ENCODE assay signal across 18 cellular contexts in genomic region chr9:27212191-27212590, GRCh38.
"Had no signal": no experiment of that assay in that cellular context is flagged by ENCODE, and none has a peak within 500 bp of the region (broad histone marks: within the 10 kb centered on the region; RNA-seq: fewer than 3 reads in every experiment).

No MANE protein-coding gene starts in this region.

- DNase-seq: activated CD4-positive, alpha-beta T cell treated with anti-CD3 and anti-CD28 coated beads for 1 hour; activated naive CD4-positive, alpha-beta T cell; activated T-cell treated with anti-CD3 and anti-CD28 coated beads, Interleukin-2, amount 50 U/mL, for 1 hour; body of pancreas; hypothalamus; naive thymus-derived CD8-positive, alpha-beta T cell; retina; sigmoid colon; stimulated activated CD4-positive, alpha-beta T cell treated with anti-CD3 and anti-CD28 coated beads, Interleukin-2, amount 100 ng/mL, for 48 hours; stimulated activated CD8-positive, alpha-beta memory T cell treated with anti-CD3 and anti-CD28 coated beads, Interleukin-4, amount 100 ng/mL, for 48 hours; stimulated activated naive B cell treated with anti-CD40 and anti-IgM and Interleukin-4, amounts not matched to agents 10 μg/mL and 1 μg/mL and 100 μg/mL, for 72 hours; transverse colon had no signal

- H3K4me1 Mint-ChIP-seq: naive thymus-derived CD8-positive, alpha-beta T cell; neural progenitor cell; stimulated activated naive B cell treated with anti-CD40 and anti-IgM and Interleukin-4, amounts not matched to agents 10 μg/mL and 1 μg/mL and 100 μg/mL, for 72 hours had no signal

- H3K4me3 ChIP-seq: body of pancreas, lung, neural progenitor cell, sigmoid colon, transverse colon, vagina had no signal

- H3K9me3 ChIP-seq: body of pancreas, sigmoid colon, transverse colon, vagina had no signal

- H3K36me3 Mint-ChIP-seq: activated naive CD8-positive, alpha-beta T cell; naive thymus-derived CD8-positive, alpha-beta T cell; neural progenitor cell; stimulated activated naive B cell treated with anti-CD40 and anti-IgM and Interleukin-4, amounts not matched to agents 10 μg/mL and 1 μg/mL and 100 μg/mL, for 72 hours had no signal

- H3K27ac Mint-ChIP-seq: activated naive CD8-positive, alpha-beta T cell; activated T-helper 2 cell treated with anti-CD3 and anti-CD28 coated beads, Interferon-gamma antibody, Interleukin-2, Interleukin-4, amounts not matched to agents 10 μg/mL and 5 μg/mL and 100 μg/mL, durations not matched to agents 14 hours and 24 hours and 36 hours; naive thymus-derived CD8-positive, alpha-beta T cell; neural progenitor cell; stimulated activated naive B cell treated with anti-CD40 and anti-IgM and Interleukin-4, amounts not matched to agents 10 μg/mL and 1 μg/mL and 100 μg/mL, for 72 hours had no signal

- H3K27me3 ChIP-seq: body of pancreas, neural progenitor cell, sigmoid colon, transverse colon, vagina had no signal

- H3K9me3 Mint-ChIP-seq: activated T-helper 2 cell treated with anti-CD3 and anti-CD28 coated beads, Interferon-gamma antibody, Interleukin-2, Interleukin-4, amounts not matched to agents 10 μg/mL and 5 μg/mL and 100 μg/mL, durations not matched to agents 14 hours and 24 hours and 36 hours; naive thymus-derived CD8-positive, alpha-beta T cell; neural progenitor cell; stimulated activated naive B cell treated with anti-CD40 and anti-IgM and Interleukin-4, amounts not matched to agents 10 μg/mL and 1 μg/mL and 100 μg/mL, for 72 hours had no signal

- H3K27ac ChIP-seq: body of pancreas, neural progenitor cell, transverse colon, vagina, VCaP had no signal

- H3K4me1 ChIP-seq: body of pancreas, neural progenitor cell, transverse colon, vagina had no signal

- H3K4me3 Mint-ChIP-seq: activated naive CD8-positive, alpha-beta T cell; naive thymus-derived CD8-positive, alpha-beta T cell; neural progenitor cell; stimulated activated naive B cell treated with anti-CD40 and anti-IgM and Interleukin-4, amounts not matched to agents 10 μg/mL and 1 μg/mL and 100 μg/mL, for 72 hours had no signal

- ATAC-seq: body of pancreas; naive thymus-derived CD8-positive, alpha-beta T cell; stimulated activated naive B cell treated with anti-CD40 and anti-IgM and Interleukin-4, amounts not matched to agents 10 μg/mL and 1 μg/mL and 100 μg/mL, for 72 hours had no signal

- H3K36me3 ChIP-seq: neural progenitor cell, sigmoid colon, transverse colon, vagina had no signal
